In the genomic region with DNA sequence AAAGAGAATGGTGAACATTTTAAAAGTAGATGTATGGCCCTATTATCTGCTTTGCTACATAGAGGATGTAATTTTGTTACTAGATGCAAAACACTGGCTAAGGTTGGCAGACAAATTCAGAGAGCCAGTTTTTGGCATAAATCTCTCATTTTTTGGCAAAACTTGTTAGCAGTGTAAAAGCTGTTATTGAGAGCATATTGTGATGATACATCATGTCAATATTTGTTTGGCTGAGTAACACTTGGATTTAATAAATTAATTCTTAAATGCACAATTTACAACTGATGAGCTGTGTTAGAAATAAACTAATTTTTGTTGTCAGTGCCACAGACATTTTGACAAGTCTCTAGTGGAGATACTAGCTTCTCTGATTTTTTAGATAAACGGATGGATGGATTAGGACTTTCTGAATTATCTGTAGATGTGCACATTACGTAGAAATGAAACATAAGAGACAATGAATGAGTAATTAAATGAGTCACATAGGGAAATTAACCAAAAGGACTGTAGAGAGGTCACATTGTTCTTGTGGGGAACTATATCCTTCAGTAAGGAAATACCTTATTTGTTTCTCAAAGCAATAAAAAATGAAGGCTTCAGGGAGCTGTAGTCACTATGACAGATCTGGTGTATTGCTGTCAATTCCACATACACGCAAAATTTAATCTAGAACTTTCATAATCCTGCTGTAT, we compare ENCODE assay signal across 13 cellular contexts.
DNase-seq lines count a peak whose midpoint lies in the region; ATAC-seq lines count a peak whose summit lies in the region.
"Had no signal": no experiment of that assay in that cellular context is flagged by ENCODE, and none has a peak within 500 bp of the region (broad histone marks: within the 10 kb centered on the region; RNA-seq: fewer than 3 reads in every experiment).

No MANE protein-coding gene starts in this region.

- peak; percentile 13 for DNase-seq in amniotic epithelial cell (ENCODE audit: low read depth)
- DNase-seq in iris pigment epithelial cell (ENCODE audit: low read depth) = peak; percentile 66
- no peak for DNase-seq in NCI-H2171 treated with DMSO at 0.1 percent for 48 hours (lab: John Stamatoyannopoulos, UW)
- DNase-seq in hippocampal formation (lab: John Stamatoyannopoulos, UW) = no peak
- no peak for DNase-seq in activated CD4-positive, alpha-beta T cell treated with anti-CD3 and anti-CD28 coated beads, Interleukin-2, amount 50 U/mL, for 4 hours
- DNase-seq: activated CD4-positive, CD25-positive, alpha-beta regulatory T cell treated with anti-CD3 and anti-CD28 coated beads, Interleukin-2, amount 50 U/mL, for 72 hours; activated naive CD8-positive, alpha-beta T cell treated with anti-CD3 and anti-CD28 coated beads, Interleukin-2, amount 10 ng/mL, durations not matched to agents 7 days and 5 days; CD4-positive, alpha-beta memory T cell; NCI-H1092; NCI-H2227 treated with DMSO at 0.1 percent for 48 hours had no signal

- peak; percentile 56 for ATAC-seq in GM18519 (IDR thresholded peaks at IDR 0.05; ENCODE audit: low FRiP score, unreplicated experiment)
- ATAC-seq in HG03520 (IDR thresholded peaks at IDR 0.05; ENCODE audit: unreplicated experiment) = peak; percentile 50
- ATAC-seq in GM21447 (IDR thresholded peaks at IDR 0.05; ENCODE audit: unreplicated experiment) = no peak

Comparison
In these comparisons a context has a peak if more than half of its experiments do, and no peak if none do; other contexts are left out.
1. DNase-seq: peak in amniotic epithelial cell (single experiment) and iris pigment epithelial cell (single experiment); none in NCI-H2171 treated with DMSO at 0.1 percent for 48 hours (single experiment), hippocampal formation (0 of 2) and activated CD4-positive, alpha-beta T cell treated with anti-CD3 and anti-CD28 coated beads, Interleukin-2, amount 50 U/mL, for 4 hours (0 of 2).